Comparison of ENCODE assay signal across 19 cellular contexts in genomic region chr16:10896165-10896564, GRCh38.
"Had no signal": no experiment of that assay in that cellular context is flagged by ENCODE, and none has a peak within 500 bp of the region (broad histone marks: within the 10 kb centered on the region; RNA-seq: fewer than 3 reads in every experiment).

No MANE protein-coding gene starts in this region.

- FAIRE-seq: islet of Langerhans, TTC549 had no signal

- H3K9me3 ChIP-seq: ovary, tibial nerve, vagina had no signal

- H3K4me3 ChIP-seq: cardiac muscle cell, lung, ovary, tibial nerve, vagina had no signal

- H3K27me3 ChIP-seq: cardiac muscle cell, ovary, tibial nerve, vagina had no signal

- DNase-seq: activated CD4-positive, alpha-beta T cell treated with anti-CD3 and anti-CD28 coated beads, Interleukin-2, amount 10 ng/mL, durations not matched to agents 24 days and 14 days; activated CD8-positive, alpha-beta memory T cell treated with anti-CD3 and anti-CD28 coated beads, Interleukin-2, amount 50 U/mL, for 4 hours; activated CD8-positive, alpha-beta T cell treated with anti-CD3 and anti-CD28 coated beads, Interleukin-2, amount 10 ng/mL, durations not matched to agents 7 days and 5 days; activated gamma-delta T cell; activated T-cell treated with anti-CD3 and anti-CD28 coated beads, Interleukin-2, amount 50 U/mL, for 48 hours; left colon; midbrain; ovary; stimulated activated CD4-positive, alpha-beta T cell treated with anti-CD3 and anti-CD28 coated beads, Interleukin-12 subunit alpha, Interleukin-12 subunit beta, amount 100 ng/mL, for 4 hours; stimulated activated CD4-positive, alpha-beta T cell treated with anti-CD3 and anti-CD28 coated beads, Interleukin-2, amount 100 ng/mL, for 24 hours had no signal

- H3K27ac ChIP-seq: cardiac muscle cell, ovary, tibial nerve, vagina had no signal

- H3K36me3 ChIP-seq: cardiac muscle cell, ovary, vagina had no signal

- ATAC-seq: activated CD8-positive, alpha-beta T cell treated with anti-CD3 and anti-CD28 coated beads, Interleukin-2, amount 10 ng/mL, durations not matched to agents 7 days and 5 days; activated naive CD4-positive, alpha-beta T cell treated with anti-CD3 and anti-CD28 coated beads, Interleukin-2, amount 50 U/mL, for 72 hours; esophagus mucosa; left colon; stimulated activated effector memory CD8-positive, alpha-beta T cell treated with anti-CD3 and anti-CD28 coated beads, Interleukin-12 subunit alpha, Interleukin-12 subunit beta, amount 100 ng/mL, for 72 hours had no signal
